8 cellular contexts compared by ENCODE assay signal in genomic region chr7:19116121-19117080, GRCh38. TPM values are rescaled to one million over a fixed set of nuclear protein-coding genes. Genes with fewer than 3 reads are reported as not detected.
DNase-seq lines count a peak whose midpoint lies in the region; ATAC-seq lines count a peak whose summit lies in the region.

No MANE protein-coding gene starts in this region.

- H3K4me1 ChIP-seq in iPS-15b (ENCODE audit: control insufficient read depth, insufficient read depth, low read length), result peaks cover 11% of the 10 kb centered on the region

- peak overlapping the region; percentile 10 for H3K4me3 Mint-ChIP-seq in activated naive CD8-positive, alpha-beta T cell treated with anti-CD3 and anti-CD28 coated beads for 36 hours
- peak overlapping the region; percentile 80 to 81 for H3K4me3 Mint-ChIP-seq in stimulated activated naive B cell treated with anti-CD40 and anti-IgM and Interleukin-4, amounts not matched to agents 10 μg/mL and 1 μg/mL and 100 μg/mL, for 72 hours

- H3K4me3 ChIP-seq in iPS-15b (ENCODE audit: low read depth, low read length), result peak overlapping the region; percentile 58

- peak; percentile 23 to 27 for ATAC-seq in stimulated activated naive B cell treated with anti-CD40 and anti-IgM and Interleukin-4, amounts not matched to agents 10 μg/mL and 1 μg/mL and 100 μg/mL, for 72 hours (replicated peaks)

- H3K4me1 Mint-ChIP-seq in activated naive CD8-positive, alpha-beta T cell treated with anti-CD3 and anti-CD28 coated beads for 36 hours, result peaks cover 6% of the 10 kb centered on the region
- peaks cover 10 to 28% of the 10 kb centered on the region in 2 donors for H3K4me1 Mint-ChIP-seq in stimulated activated naive B cell treated with anti-CD40 and anti-IgM and Interleukin-4, amounts not matched to agents 10 μg/mL and 1 μg/mL and 100 μg/mL, for 72 hours

- H3K27me3 Mint-ChIP-seq in activated naive CD8-positive, alpha-beta T cell treated with anti-CD3 and anti-CD28 coated beads for 36 hours, result peaks cover 77% of the 10 kb centered on the region
- peaks cover 56 to 75% of the 10 kb centered on the region in 2 donors for H3K27me3 Mint-ChIP-seq in stimulated activated naive B cell treated with anti-CD40 and anti-IgM and Interleukin-4, amounts not matched to agents 10 μg/mL and 1 μg/mL and 100 μg/mL, for 72 hours

- peak overlapping the region; percentile 8 for H3K9ac ChIP-seq in iPS-15b (ENCODE audit: low read depth, low read length)

- peaks cover under 1% of the 10 kb centered on the region for H3K36me3 Mint-ChIP-seq in activated naive CD8-positive, alpha-beta T cell treated with anti-CD3 and anti-CD28 coated beads for 36 hours
- H3K36me3 Mint-ChIP-seq in stimulated activated naive B cell treated with anti-CD40 and anti-IgM and Interleukin-4, amounts not matched to agents 10 μg/mL and 1 μg/mL and 100 μg/mL, for 72 hours, result no peaks in the 10 kb centered on the region

- H3K36me3 ChIP-seq in iPS-15b (ENCODE audit: control insufficient read depth, insufficient read depth, low read length), result no peaks in the 10 kb centered on the region

- H3K9me3 Mint-ChIP-seq in activated naive CD8-positive, alpha-beta T cell treated with anti-CD3 and anti-CD28 coated beads for 36 hours, result peaks cover 5% of the 10 kb centered on the region
- H3K9me3 Mint-ChIP-seq in stimulated activated naive B cell treated with anti-CD40 and anti-IgM and Interleukin-4, amounts not matched to agents 10 μg/mL and 1 μg/mL and 100 μg/mL, for 72 hours, result no peaks in the 10 kb centered on the region

- DNase-seq in NCI-H524 (lab: John Stamatoyannopoulos, UW), result peak; percentile 10 to 50
- no peak for DNase-seq in NCI-H524 treated with DMSO at 0.1 percent for 48 hours (lab: John Stamatoyannopoulos, UW)
- peak; percentile 52 for DNase-seq in LHCN-M2 (ENCODE audit: low read depth)
- DNase-seq in activated naive CD8-positive, alpha-beta T cell treated with anti-CD3 and anti-CD28 coated beads for 36 hours, result no peak
- DNase-seq in stimulated activated naive B cell treated with anti-CD40 and anti-IgM and Interleukin-4, amounts not matched to agents 10 μg/mL and 1 μg/mL and 100 μg/mL, for 72 hours, result no peak
- no peak for DNase-seq in SKM-1 (lab: John Stamatoyannopoulos, UW; ENCODE audit: unreplicated experiment)
- DNase-seq in NCI-H2107 treated with DMSO at 0.1 percent for 48 hours (lab: John Stamatoyannopoulos, UW; ENCODE audit: unreplicated experiment), result no peak

- no peak overlapping the region for H3K27ac Mint-ChIP-seq in activated naive CD8-positive, alpha-beta T cell treated with anti-CD3 and anti-CD28 coated beads for 36 hours
- no peak overlapping the region for H3K27ac Mint-ChIP-seq in stimulated activated naive B cell treated with anti-CD40 and anti-IgM and Interleukin-4, amounts not matched to agents 10 μg/mL and 1 μg/mL and 100 μg/mL, for 72 hours

- peaks cover 93% of the 10 kb centered on the region for H3K27me3 ChIP-seq in iPS-15b (ENCODE audit: control insufficient read depth, insufficient read depth, low read length)

- no peaks in the 10 kb centered on the region for H3K9me3 ChIP-seq in iPS-15b (ENCODE audit: control insufficient read depth, insufficient read depth, low read length)

RNA-seq across cellular contexts. Expression of gene TWIST1, which starts 1.0 kb away (rescaled TPM):
- total RNA-seq in LHCN-M2 (2014; rRNA removed), result 145 and 175 TPM in 2 replicates
- 77.6 TPM for polyA plus RNA-seq in LHCN-M2 (2012)
- not detected for total RNA-seq in activated naive CD8-positive, alpha-beta T cell treated with anti-CD3 and anti-CD28 coated beads for 36 hours

RNA-seq across cellular contexts. Expression of gene FERD3L, which starts 28.8 kb away (rescaled TPM):
- not detected in 2 replicates for total RNA-seq in LHCN-M2 (2014; rRNA removed)
- not detected for polyA plus RNA-seq in LHCN-M2 (2012)
- not detected for total RNA-seq in activated naive CD8-positive, alpha-beta T cell treated with anti-CD3 and anti-CD28 coated beads for 36 hours

Comparison
In these comparisons a context has a peak if more than half of its experiments do, and no peak if none do; other contexts are left out.
1. DNase-seq: peak in NCI-H524 (2 of 2) and LHCN-M2 (single experiment); none in NCI-H524 treated with DMSO at 0.1 percent for 48 hours (single experiment), activated naive CD8-positive, alpha-beta T cell treated with anti-CD3 and anti-CD28 coated beads for 36 hours (single experiment), stimulated activated naive B cell treated with anti-CD40 and anti-IgM and Interleukin-4, amounts not matched to agents 10 μg/mL and 1 μg/mL and 100 μg/mL, for 72 hours (single experiment), SKM-1 (single experiment) and NCI-H2107 treated with DMSO at 0.1 percent for 48 hours (single experiment).
2. RNA of gene TWIST1, which starts 1.0 kb away (total RNA-seq): 145 to 175 TPM in LHCN-M2; not detected in activated naive CD8-positive, alpha-beta T cell treated with anti-CD3 and anti-CD28 coated beads for 36 hours; every median in the first group is over 100 times any median in the second.